ENCODE assay signal across 20 cellular contexts in the genomic region with DNA sequence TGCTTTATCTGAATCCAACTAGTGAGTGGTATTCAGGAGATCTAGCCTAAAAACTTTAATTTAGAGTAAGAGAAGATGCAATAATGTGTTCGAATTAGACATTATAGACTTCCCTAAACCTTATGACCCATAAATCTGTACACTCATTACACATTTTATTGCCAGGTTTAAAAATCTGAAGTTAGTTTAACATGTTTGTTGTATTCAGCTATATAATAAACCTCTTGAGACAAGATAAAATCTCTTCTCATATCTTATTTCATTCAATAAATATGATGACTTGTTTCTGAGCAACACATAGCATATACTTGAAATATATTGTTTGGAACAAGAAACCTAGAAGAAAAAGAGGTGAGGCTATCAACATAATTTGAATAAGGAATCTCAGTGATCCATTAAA.
"Had no signal": no experiment of that assay in that cellular context is flagged by ENCODE, and none has a peak within 500 bp of the region (broad histone marks: within the 10 kb centered on the region; RNA-seq: fewer than 3 reads in every experiment).

No MANE protein-coding gene starts in this region.

- ATAC-seq: Right ventricle myocardium inferior, SK-N-SH treated with all-trans-retinoic acid at 6 μM for 48 hours, T-helper 17 cell had no signal

- H3K27me3 Mint-ChIP-seq: T-helper 17 cell had no signal

- H3K36me3 ChIP-seq: Peyer's patch, SJCRH30 had no signal

- H3K4me3 Mint-ChIP-seq: T-helper 17 cell had no signal

- H3K4me1 Mint-ChIP-seq: T-helper 17 cell had no signal

- H3K27ac ChIP-seq: Peyer's patch, SJCRH30 had no signal

- DNase-seq: IMR-90, Karpas-422, KG1, MM.1S, NCI-H1092 treated with DMSO at 0.1 percent for 48 hours, NCI-H1436, NCI-H187, NCI-H2029, NCI-H2081 treated with DMSO at 0.1 percent for 48 hours, NCI-H2227 treated with DMSO at 0.1 percent for 48 hours, NCI-H524 treated with DMSO at 0.1 percent for 48 hours, NCI-H69, NCI-H774, Peyer's patch, SHP77 treated with DMSO at 0.1 percent for 48 hours, SJCRH30, T-helper 1 cell, T-helper 17 cell had no signal

- H3K27ac Mint-ChIP-seq: T-helper 17 cell had no signal

- H3K9me3 ChIP-seq: Peyer's patch, SJCRH30 had no signal

- H3K4me3 ChIP-seq: Peyer's patch, SJCRH30 had no signal

- H3K27me3 ChIP-seq: Peyer's patch, SJCRH30 had no signal

- H3K4me1 ChIP-seq: Peyer's patch, SJCRH30 had no signal
